In the genomic region with DNA sequence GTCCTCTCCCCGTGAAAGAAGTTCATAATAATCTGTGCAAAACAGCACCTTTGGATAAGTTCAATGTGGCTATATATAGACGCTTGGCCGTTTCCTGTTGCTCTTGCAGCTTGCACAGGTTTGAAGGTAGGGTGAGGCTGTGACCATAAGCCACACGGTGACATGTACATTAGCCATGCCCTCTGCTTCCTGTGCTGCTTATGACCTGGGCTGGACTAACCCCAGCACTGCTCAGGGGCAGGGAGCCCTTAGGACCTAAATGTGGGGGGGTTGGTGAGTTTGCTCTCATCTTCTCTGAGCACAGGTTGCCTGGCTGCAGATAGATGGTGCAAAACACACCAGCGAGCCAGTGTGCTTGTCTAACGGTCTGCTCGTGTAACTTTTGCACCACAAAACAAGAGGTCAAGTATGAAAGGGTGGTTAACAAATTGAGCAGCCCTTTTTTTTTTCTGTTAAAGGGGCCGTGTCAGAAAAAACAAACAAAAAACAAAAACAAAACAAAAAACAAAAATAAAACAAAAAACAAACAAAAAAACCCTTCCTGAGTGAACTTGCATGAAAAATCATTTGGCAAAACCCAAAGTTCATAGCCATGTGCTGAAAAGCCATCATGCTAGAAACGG, we compare ENCODE assay signal across 10 cellular contexts. TPM values are rescaled to one million over a fixed set of nuclear protein-coding genes. Genes with fewer than 3 reads are reported as not detected.
DNase-seq lines count a peak whose midpoint lies in the region; ATAC-seq and TF ChIP-seq lines count a peak whose summit lies in the region.
"Had no signal": no experiment of that assay in that cellular context is flagged by ENCODE, and none has a peak within 500 bp of the region (broad histone marks: within the 10 kb centered on the region; RNA-seq: fewer than 3 reads in every experiment).

No MANE protein-coding gene starts in this region.

- H3K27me3 ChIP-seq in CD4-positive, alpha-beta memory T cell (ENCODE audit: insufficient read depth, low read length) = no peaks in the 10 kb centered on the region
- no peaks in the 10 kb centered on the region for H3K27me3 ChIP-seq in BE2C

- H3K27ac ChIP-seq in CD4-positive, alpha-beta memory T cell (ENCODE audit: low read depth, low read length) = peak overlapping the region; percentile 53

- peaks cover 99% of the 10 kb centered on the region for H3K4me1 ChIP-seq in CD4-positive, alpha-beta memory T cell (ENCODE audit: insufficient read depth, low read length)
- no peaks in the 10 kb centered on the region for H3K4me1 ChIP-seq in BE2C

- H3K27me3 Mint-ChIP-seq in CD4-positive, alpha-beta memory T cell = no peaks in the 10 kb centered on the region
- H3K27me3 Mint-ChIP-seq in activated T-helper 17 cell treated with anti-CD3 and anti-CD28 coated beads, Interleukin-2, amount 50 U/mL, for 72 hours = no peaks in the 10 kb centered on the region

- no peaks in the 10 kb centered on the region for H3K9me3 ChIP-seq in CD4-positive, alpha-beta memory T cell (ENCODE audit: control insufficient read depth in 1 of 2, low read length in 2 of 2)
- H3K9me3 ChIP-seq in BE2C = no peaks in the 10 kb centered on the region

- H3K4me1 Mint-ChIP-seq in CD4-positive, alpha-beta memory T cell = peaks cover 85 to 100% (median 94%) of the 10 kb centered on the region in 4 donors
- peaks cover 81% of the 10 kb centered on the region for H3K4me1 Mint-ChIP-seq in activated T-helper 17 cell treated with anti-CD3 and anti-CD28 coated beads, Interleukin-2, amount 50 U/mL, for 72 hours

- H3K36me3 ChIP-seq in CD4-positive, alpha-beta memory T cell (ENCODE audit: insufficient read depth, low read length) = no peaks in the 10 kb centered on the region
- no peaks in the 10 kb centered on the region for H3K36me3 ChIP-seq in BE2C

- POLR2A ChIA-PET in CD4-positive, alpha-beta memory T cell (lab: Charles Lee; ENCODE audit: partially characterized antibody) = interaction anchor here (2.1 to 22.3 kb wide), 5 partner anchors 2 to 45 kb away, joined by 7 to 373 read pairs (median 33); a partner anchor contains a TSS

- peak overlapping the region; percentile 71 to 93 (median 84) for H3K4me3 Mint-ChIP-seq in CD4-positive, alpha-beta memory T cell
- H3K4me3 Mint-ChIP-seq in activated T-helper 17 cell treated with anti-CD3 and anti-CD28 coated beads, Interleukin-2, amount 50 U/mL, for 72 hours = peak overlapping the region; percentile 80

- ATAC-seq in GM19035 (IDR thresholded peaks at IDR 0.05; ENCODE audit: unreplicated experiment) = peak; percentile 37
- peak; percentile 36 for ATAC-seq in HG03135 (IDR thresholded peaks at IDR 0.05; ENCODE audit: unreplicated experiment)
- ATAC-seq in activated T-helper 17 cell treated with anti-CD3 and anti-CD28 coated beads, Interleukin-2, amount 50 U/mL, for 72 hours (replicated peaks) = peak; percentile 61

- peak in 2 of 5 donors; percentile 30 to 63 for DNase-seq in CD4-positive, alpha-beta memory T cell
- DNase-seq in BE2C = no peak
- no peak for DNase-seq in NCI-H446 (lab: John Stamatoyannopoulos, UW)
- no peak for DNase-seq in NCI-H345 (lab: John Stamatoyannopoulos, UW)
- no peak for DNase-seq in occipital lobe (lab: John Stamatoyannopoulos, UW)
- DNase-seq: cerebellar nuclear complex, NCI-H1930 had no signal

- intact Hi-C loops in CD4-positive, alpha-beta memory T cell (cut with micrococcal nuclease) = loop anchor here (10.0 kb wide), 1 partner anchor 216 kb away; no protein-coding TSS in a partner anchor

- CTCF ChIA-PET in CD4-positive, alpha-beta memory T cell (lab: Charles Lee; ENCODE audit: partially characterized antibody) = no interaction called here

- peak overlapping the region; percentile 8 to 27 for H3K4me3 ChIP-seq in CD4-positive, alpha-beta memory T cell (ENCODE audit: low read length in 2 of 2)
- H3K4me3 ChIP-seq in BE2C (ENCODE audit: low read depth, low read length) = no peak overlapping the region

- H3K9me3 Mint-ChIP-seq in CD4-positive, alpha-beta memory T cell = no peaks in the 10 kb centered on the region
- H3K9me3 Mint-ChIP-seq in activated T-helper 17 cell treated with anti-CD3 and anti-CD28 coated beads, Interleukin-2, amount 50 U/mL, for 72 hours = no peaks in the 10 kb centered on the region

- peak overlapping the region; percentile 63 to 97 (median 91) for H3K27ac Mint-ChIP-seq in CD4-positive, alpha-beta memory T cell
- peak overlapping the region; percentile 80 for H3K27ac Mint-ChIP-seq in activated T-helper 17 cell treated with anti-CD3 and anti-CD28 coated beads, Interleukin-2, amount 50 U/mL, for 72 hours

- TF ChIP-seq CTCF in BE2C (IDR thresholded peaks at IDR 0.05; ENCODE audit: low read depth, low read length) = no peak

- peaks cover 3 to 18% of the 10 kb centered on the region in 2 donors for H3K36me3 Mint-ChIP-seq in CD4-positive, alpha-beta memory T cell
- H3K36me3 Mint-ChIP-seq in activated T-helper 17 cell treated with anti-CD3 and anti-CD28 coated beads, Interleukin-2, amount 50 U/mL, for 72 hours (ENCODE audit: low read depth) = peaks cover 46% of the 10 kb centered on the region

RNA-seq across cellular contexts. Expression of a gene that starts 37.3 kb away (rescaled TPM):
- total RNA-seq in CD4-positive, alpha-beta memory T cell = 100 to 1,000 TPM; 112 to 122 TPM
- 10 to 100 TPM; 54.6 to 93.1 TPM for polyA plus RNA-seq in CD4-positive, alpha-beta memory T cell
- 10 to 100 TPM; 55.6 to 73.4 TPM for total RNA-seq in activated T-helper 17 cell treated with anti-CD3 and anti-CD28 coated beads, Interleukin-2, amount 50 U/mL, for 72 hours
- 2.7 TPM for polyA plus RNA-seq in BE2C (2012; ENCODE audit: insufficient read depth, insufficient read length, low read depth)
- 4.7 TPM for total RNA-seq in occipital lobe
